Comparison of ENCODE assay signal across 23 cellular contexts in the genomic region with DNA sequence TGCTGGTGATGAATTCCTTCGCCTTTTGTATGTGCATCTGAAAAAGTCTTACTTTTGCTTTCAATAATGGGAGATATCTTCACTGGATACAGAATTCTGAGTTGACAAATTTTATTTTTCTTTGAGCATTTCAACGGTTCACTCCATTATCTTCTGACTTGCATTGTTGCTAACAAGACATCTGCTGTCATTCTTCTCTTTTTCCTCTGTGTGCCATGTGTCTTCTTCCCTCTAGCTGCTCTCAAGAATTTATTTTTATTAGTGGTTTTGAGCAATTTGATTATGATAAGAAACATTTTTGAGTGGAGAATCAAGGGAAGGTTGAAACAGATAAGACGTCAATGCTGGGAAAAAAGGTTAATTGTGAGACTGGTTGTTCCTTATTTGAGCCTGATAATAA.
"Had no signal": no experiment of that assay in that cellular context is flagged by ENCODE, and none has a peak within 500 bp of the region (broad histone marks: within the 10 kb centered on the region; RNA-seq: fewer than 3 reads in every experiment).

No MANE protein-coding gene starts in this region.

- H3K4me1 Mint-ChIP-seq: memory B cell; stimulated activated naive B cell treated with anti-CD40 and anti-IgM and Interleukin-4, amounts not matched to agents 10 μg/mL and 1 μg/mL and 100 μg/mL, for 72 hours had no signal

- H3K27me3 ChIP-seq: hepatocyte, ovary, right atrium auricular region, stomach, testis, thyroid gland, transverse colon, upper lobe of left lung had no signal

- H3K4me3 Mint-ChIP-seq: memory B cell; natural killer cell; stimulated activated naive B cell treated with anti-CD40 and anti-IgM and Interleukin-4, amounts not matched to agents 10 μg/mL and 1 μg/mL and 100 μg/mL, for 72 hours had no signal

- H3K27me3 Mint-ChIP-seq: progenitor cell of endocrine pancreas had no signal

- H2AFZ ChIP-seq: hepatocyte had no signal

- H3K4me3 ChIP-seq: hepatocyte, left ventricle myocardium inferior, lung, ovary, right atrium auricular region, skin epidermis, stomach, testis, thyroid gland, transverse colon, upper lobe of left lung had no signal

- H3K4me2 ChIP-seq: hepatocyte had no signal

- DNase-seq: islet precursor cell; left ventricle myocardium inferior; natural killer cell; ovary; stimulated activated CD4-positive, alpha-beta T cell treated with anti-CD3 and anti-CD28 coated beads, Interleukin-12 subunit alpha, Interleukin-12 subunit beta, amount 100 ng/mL, for 4 hours; stimulated activated CD4-positive, alpha-beta T cell treated with anti-CD3 and anti-CD28 coated beads, Interleukin-15, amount 100 ng/mL, for 24 hours; stimulated activated CD4-positive, alpha-beta T cell treated with anti-CD3 and anti-CD28 coated beads, Interleukin-2, amount 100 ng/mL, for 24 hours; stimulated activated CD4-positive, alpha-beta T cell treated with anti-CD3 and anti-CD28 coated beads, Interleukin-4, amount 100 ng/mL, for 1 hour; stimulated activated naive B cell treated with anti-CD40 and anti-IgM and Interleukin-4, amounts not matched to agents 10 μg/mL and 1 μg/mL and 100 μg/mL, for 72 hours; stimulated activated naive CD8-positive, alpha-beta T cell treated with anti-CD3 and anti-CD28 coated beads, Interleukin-15, Interleukin-2, amounts not matched to agents 100 U/mL and 50 U/mL, for 24 hours; stomach; testis; thyroid gland; transverse colon; upper lobe of left lung had no signal

- H3K4me1 ChIP-seq: left ventricle myocardium inferior, right atrium auricular region, stomach, testis, thyroid gland, transverse colon, upper lobe of left lung had no signal

- H3K27ac ChIP-seq: hepatocyte, left ventricle myocardium inferior, ovary, right atrium auricular region, skin epidermis, stomach, testis, thyroid gland, transverse colon, upper lobe of left lung had no signal

- H3K79me2 ChIP-seq: hepatocyte had no signal

- H3K9me3 ChIP-seq: ovary, testis, thyroid gland had no signal

- H3K36me3 ChIP-seq: left ventricle myocardium inferior, ovary, right atrium auricular region, stomach, thyroid gland, transverse colon, upper lobe of left lung had no signal

- H3K27ac Mint-ChIP-seq: memory B cell; natural killer cell; progenitor cell of endocrine pancreas; stimulated activated naive B cell treated with anti-CD40 and anti-IgM and Interleukin-4, amounts not matched to agents 10 μg/mL and 1 μg/mL and 100 μg/mL, for 72 hours had no signal

- H3K36me3 Mint-ChIP-seq: memory B cell; natural killer cell; stimulated activated naive B cell treated with anti-CD40 and anti-IgM and Interleukin-4, amounts not matched to agents 10 μg/mL and 1 μg/mL and 100 μg/mL, for 72 hours had no signal

- FAIRE-seq: urothelium cell line had no signal

- ATAC-seq: natural killer cell; sciatic nerve; stimulated activated naive B cell treated with anti-CD40 and anti-IgM and Interleukin-4, amounts not matched to agents 10 μg/mL and 1 μg/mL and 100 μg/mL, for 72 hours; stimulated activated naive CD8-positive, alpha-beta T cell treated with anti-CD3 and anti-CD28 coated beads, Interleukin-15, Interleukin-2, amounts not matched to agents 100 U/mL and 50 U/mL, for 24 hours had no signal
